In genomic region chr12:24931666-24932405, GRCh38 we compare ENCODE assay signal across 7 cellular contexts.
DNase-seq lines count a peak whose midpoint lies in the region; ATAC-seq lines count a peak whose summit lies in the region.

No MANE protein-coding gene starts in this region.

- DNase-seq in RPMI8226 (peak; percentile 69), kidney tubule cell (ENCODE audit: low spot score) (no peak), HuH-7 (ENCODE audit: low spot score) (no peak), NCI-H345 (lab: John Stamatoyannopoulos, UW) (no peak)

- peak overlapping the region; percentile 3 for H3K4me3 Mint-ChIP-seq in stimulated activated memory B cell treated with anti-CD40 and anti-IgM and Interleukin-4, amounts not matched to agents 10 μg/mL and 1 μg/mL and 100 μg/mL, for 72 hours

- H3K27ac Mint-ChIP-seq in stimulated activated memory B cell treated with anti-CD40 and anti-IgM and Interleukin-4, amounts not matched to agents 10 μg/mL and 1 μg/mL and 100 μg/mL, for 72 hours: peak overlapping the region; percentile 52

- H3K9me3 Mint-ChIP-seq in stimulated activated memory B cell treated with anti-CD40 and anti-IgM and Interleukin-4, amounts not matched to agents 10 μg/mL and 1 μg/mL and 100 μg/mL, for 72 hours: no peaks in the 10 kb centered on the region

- no peaks in the 10 kb centered on the region for H3K36me3 Mint-ChIP-seq in stimulated activated memory B cell treated with anti-CD40 and anti-IgM and Interleukin-4, amounts not matched to agents 10 μg/mL and 1 μg/mL and 100 μg/mL, for 72 hours

- ATAC-seq in GM19351 (IDR thresholded peaks at IDR 0.05; ENCODE audit: unreplicated experiment) (peak; percentile 92), HG03025 (IDR thresholded peaks at IDR 0.05; ENCODE audit: low FRiP score, unreplicated experiment) (peak; percentile 85)
- peak; percentile 97 for ATAC-seq in stimulated activated memory B cell treated with anti-CD40 and anti-IgM and Interleukin-4, amounts not matched to agents 10 μg/mL and 1 μg/mL and 100 μg/mL, for 72 hours

- H3K27me3 Mint-ChIP-seq in stimulated activated memory B cell treated with anti-CD40 and anti-IgM and Interleukin-4, amounts not matched to agents 10 μg/mL and 1 μg/mL and 100 μg/mL, for 72 hours: no peaks in the 10 kb centered on the region

- peaks cover 34% of the 10 kb centered on the region for H3K4me1 Mint-ChIP-seq in stimulated activated memory B cell treated with anti-CD40 and anti-IgM and Interleukin-4, amounts not matched to agents 10 μg/mL and 1 μg/mL and 100 μg/mL, for 72 hours
